In the genomic region with DNA sequence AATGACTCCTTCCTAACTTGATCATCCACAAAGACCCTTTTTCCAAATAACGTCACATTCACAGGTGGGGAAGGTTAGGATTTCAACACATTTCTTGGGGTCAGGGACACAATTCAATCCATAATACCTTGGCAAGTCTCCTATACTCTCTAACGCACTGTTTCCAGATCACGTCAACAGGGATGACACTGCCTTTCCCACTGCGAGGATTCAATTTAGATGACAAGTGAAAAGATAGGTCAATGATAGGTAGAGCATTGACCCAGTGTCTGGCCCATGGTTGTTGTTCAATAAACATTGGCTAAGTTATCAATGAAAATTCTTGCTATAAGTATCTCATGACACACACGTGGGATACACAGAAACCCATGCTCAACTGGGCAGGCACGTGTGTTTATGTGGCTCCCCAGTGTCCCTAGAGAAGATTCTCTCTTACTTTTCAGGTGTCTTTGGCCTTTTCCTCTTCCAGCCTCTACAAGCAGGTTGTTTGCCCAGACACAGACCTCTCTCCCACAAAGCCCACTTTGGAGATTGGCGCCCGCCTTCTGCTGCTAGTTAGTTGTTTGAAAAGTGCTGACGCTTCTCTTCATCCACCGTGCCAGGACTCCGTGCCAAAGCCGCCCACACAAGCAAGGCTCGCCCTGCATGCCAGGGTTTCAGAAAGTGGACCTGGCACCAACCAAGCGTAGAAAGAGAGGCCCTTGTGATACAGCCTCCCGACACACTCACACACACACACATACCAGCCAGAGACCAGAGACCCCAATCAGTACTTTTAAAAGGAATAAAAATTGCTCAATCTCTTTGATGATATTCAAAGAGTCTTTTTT, we compare ENCODE assay signal across 15 cellular contexts.
DNase-seq lines count a peak whose midpoint lies in the region; FAIRE-seq and TF ChIP-seq lines count a peak whose summit lies in the region.
"Had no signal": no experiment of that assay in that cellular context is flagged by ENCODE, and none has a peak within 500 bp of the region (broad histone marks: within the 10 kb centered on the region; RNA-seq: fewer than 3 reads in every experiment).

No MANE protein-coding gene starts in this region.

- TF ChIP-seq CTCF in dorsolateral prefrontal cortex (IDR thresholded peaks at IDR 0.05 in 54 of 56, conservative IDR thresholded peaks at IDR 0.05 in 2 of 56; ENCODE audit: low read depth in 1 of 56, partially characterized antibody in 56 of 56) (no peak), liver (IDR thresholded peaks at IDR 0.05; ENCODE audit: low read depth, low read length, missing input control) (no peak), sigmoid colon (IDR thresholded peaks at IDR 0.05) (no peak)

- no peaks in the 10 kb centered on the region for H3K36me3 ChIP-seq in liver (ENCODE audit: control insufficient read depth in 4 of 4, insufficient read depth in 3 of 4, low read depth in 1 of 4, low read length in 3 of 4)
- H3K36me3 ChIP-seq in sigmoid colon = no peaks in the 10 kb centered on the region

- H3K9me3 ChIP-seq in liver (ENCODE audit: control insufficient read depth in 4 of 4, low read length in 3 of 4) (no peaks in the 10 kb centered on the region), sigmoid colon (no peaks in the 10 kb centered on the region)
- H3K9me3 ChIP-seq: Caco-2 had no signal

- DNase-seq in NCI-H1092 (lab: John Stamatoyannopoulos, UW) = peak; percentile 94
- DNase-seq in dorsolateral prefrontal cortex = peak in 7 of 10 donors; percentile 23 to 74 (median 59)
- peak; percentile 79 for DNase-seq in sigmoid colon
- no peak for DNase-seq in urothelium cell line (ENCODE audit: low spot score)
- DNase-seq in activated CD4-positive, alpha-beta T cell treated with anti-CD3 and anti-CD28 coated beads for 1 hour = no peak
- no peak for DNase-seq in stimulated activated CD4-positive, alpha-beta T cell treated with anti-CD3 and anti-CD28 coated beads, Interleukin-15, amount 100 ng/mL, for 24 hours
- DNase-seq in NCI-H82 (lab: John Stamatoyannopoulos, UW) = no peak
- DNase-seq: activated B cell treated with CpG ODN at 0.5 μM for 24 hours; activated gamma-delta T cell treated with Interleukin-2 at 50 U/mL for 16 hours; Caco-2; effector CD8-positive, alpha-beta T cell; mesenchymal stem cell; NK-92 treated with Interleukin-12 subunit alpha and Interleukin-12 subunit beta, amount 100 ng/mL, for 24 hours; stimulated activated CD4-positive, alpha-beta T cell treated with anti-CD3 and anti-CD28 coated beads, Interleukin-12 subunit alpha, Interleukin-12 subunit beta, amount 100 ng/mL, for 4 hours had no signal

- 36% methylated on average over 15 of the region's 15 CpGs for WGBS in liver
- 90 to 93% methylated on average over 15 of the region's 15 CpGs for WGBS in sigmoid colon, 2 donors

- no peak for TF ChIP-seq EP300 in sigmoid colon (IDR thresholded peaks at IDR 0.05)

- intact Hi-C loops in dorsolateral prefrontal cortex (cut with DNase I) = no loop called here
- intact Hi-C loops in sigmoid colon (cut with DNase I) = no loop called here

- peaks cover 0 to 14% (median 8%) of the 10 kb centered on the region in 4 donors for H3K4me1 ChIP-seq in liver (ENCODE audit: control insufficient read depth in 4 of 4, insufficient read depth in 4 of 4, low read length in 3 of 4)
- H3K4me1 ChIP-seq in sigmoid colon = peaks cover 0 to 31% (median 19%) of the 10 kb centered on the region in 4 donors
- H3K4me1 ChIP-seq: Caco-2 had no signal

- TF ChIP-seq POLR2A in sigmoid colon (IDR thresholded peaks at IDR 0.05) = no peak

- H3K27me3 ChIP-seq in dorsolateral prefrontal cortex (no peaks in the 10 kb centered on the region), liver (ENCODE audit: control insufficient read depth in 4 of 4, insufficient read depth in 4 of 4, low read length in 3 of 4) (no peaks in the 10 kb centered on the region), sigmoid colon (no peaks in the 10 kb centered on the region)

- peak overlapping the region in 1 of 2 donors; percentile 42 for H3K9ac ChIP-seq in liver (ENCODE audit: low read depth in 1 of 2, low read length in 2 of 2)

- FAIRE-seq in urothelium cell line (lab: Jason Lieb, UNC) = no peak

- TF ChIP-seq RAD21 in liver (IDR thresholded peaks at IDR 0.05) = peak; percentile 22 to 28

- H3K4me3 ChIP-seq in dorsolateral prefrontal cortex (no peak overlapping the region), liver (ENCODE audit: low read depth in 1 of 3, low read length in 3 of 3) (no peak overlapping the region), sigmoid colon (no peak overlapping the region)

- H3K27ac ChIP-seq in dorsolateral prefrontal cortex (no peak overlapping the region), liver (ENCODE audit: low read depth in 1 of 2, low read length in 2 of 2) (peak overlapping the region; percentile 38 to 82), sigmoid colon (peak overlapping the region in 3 of 4 donors; percentile 53 to 60 (median 57))

TF ChIP-seq in liver, 16 proteins besides CTCF, POLR2A, EP300 and RAD21:
- TF ChIP-seq FOXA2 (IDR thresholded peaks at IDR 0.05) (peak; percentile 62), ATF3 (IDR thresholded peaks at IDR 0.05) (no peak), TAF1 (conservative IDR thresholded peaks at IDR 0.05) (no peak), HNF4A (conservative IDR thresholded peaks at IDR 0.05) (peak; percentile 21 to 58), FOXA1 (IDR thresholded peaks at IDR 0.05) (no peak), EGR1 (IDR thresholded peaks at IDR 0.05; ENCODE audit: low read depth in 2 of 2) (peak; percentile 97 to 99), RXRA (IDR thresholded peaks at IDR 0.05) (peak; percentile 98 to 99), GABPA (IDR thresholded peaks at IDR 0.05 in 1 of 2, conservative IDR thresholded peaks at IDR 0.05 in 1 of 2) (no peak), HNF4G (IDR thresholded peaks at IDR 0.05) (no peak), REST (IDR thresholded peaks at IDR 0.05) (peak; percentile 8), SP1 (IDR thresholded peaks at IDR 0.05) (peak; percentile 65), NR2F2 (IDR thresholded peaks at IDR 0.05) (no peak), YY1 (IDR thresholded peaks at IDR 0.05) (peak; percentile 19), JUND (IDR thresholded peaks at IDR 0.05) (peak; percentile 71 to 83)
- TF ChIP-seq, protein P1, sequence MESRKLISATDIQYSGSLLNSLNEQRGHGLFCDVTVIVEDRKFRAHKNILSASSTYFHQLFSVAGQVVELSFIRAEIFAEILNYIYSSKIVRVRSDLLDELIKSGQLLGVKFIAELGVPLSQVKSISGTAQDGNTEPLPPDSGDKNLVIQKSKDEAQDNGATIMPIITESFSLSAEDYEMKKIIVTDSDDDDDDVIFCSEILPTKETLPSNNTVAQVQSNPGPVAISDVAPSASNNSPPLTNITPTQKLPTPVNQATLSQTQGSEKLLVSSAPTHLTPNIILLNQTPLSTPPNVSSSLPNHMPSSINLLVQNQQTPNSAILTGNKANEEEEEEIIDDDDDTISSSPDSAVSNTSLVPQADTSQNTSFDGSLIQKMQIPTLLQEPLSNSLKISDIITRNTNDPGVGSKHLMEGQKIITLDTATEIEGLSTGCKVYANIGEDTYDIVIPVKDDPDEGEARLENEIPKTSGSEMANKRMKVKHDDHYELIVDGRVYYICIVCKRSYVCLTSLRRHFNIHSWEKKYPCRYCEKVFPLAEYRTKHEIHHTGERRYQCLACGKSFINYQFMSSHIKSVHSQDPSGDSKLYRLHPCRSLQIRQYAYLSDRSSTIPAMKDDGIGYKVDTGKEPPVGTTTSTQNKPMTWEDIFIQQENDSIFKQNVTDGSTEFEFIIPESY (IDR thresholded peaks at IDR 0.05) = no peak
- TF ChIP-seq, protein P2, sequence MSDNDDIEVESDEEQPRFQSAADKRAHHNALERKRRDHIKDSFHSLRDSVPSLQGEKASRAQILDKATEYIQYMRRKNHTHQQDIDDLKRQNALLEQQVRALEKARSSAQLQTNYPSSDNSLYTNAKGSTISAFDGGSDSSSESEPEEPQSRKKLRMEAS (IDR thresholded peaks at IDR 0.05) = peak; percentile 58

Comparison
In these comparisons a context has a peak if more than half of its experiments do, and no peak if none do; other contexts are left out.
1. DNase-seq: peak in NCI-H1092 (single experiment), dorsolateral prefrontal cortex (7 of 10) and sigmoid colon (single experiment); none in urothelium cell line (single experiment), activated CD4-positive, alpha-beta T cell treated with anti-CD3 and anti-CD28 coated beads for 1 hour (single experiment), stimulated activated CD4-positive, alpha-beta T cell treated with anti-CD3 and anti-CD28 coated beads, Interleukin-15, amount 100 ng/mL, for 24 hours (single experiment) and NCI-H82 (single experiment).
2. H3K27ac ChIP-seq: peak in liver (2 of 2) and sigmoid colon (3 of 4); none in dorsolateral prefrontal cortex (0 of 59).